In genomic region chr7:36747969-36748574, GRCh38 we compare ENCODE assay signal across 16 cellular contexts. TPM values are rescaled to one million over a fixed set of nuclear protein-coding genes. Genes with fewer than 3 reads are reported as not detected.
DNase-seq lines count a peak whose midpoint lies in the region; ATAC-seq, FAIRE-seq and TF ChIP-seq lines count a peak whose summit lies in the region.
"Had no signal": no experiment of that assay in that cellular context is flagged by ENCODE, and none has a peak within 500 bp of the region (broad histone marks: within the 10 kb centered on the region; RNA-seq: fewer than 3 reads in every experiment).

No MANE protein-coding gene starts in this region.

- H3K9me3 ChIP-seq in liver (ENCODE audit: control insufficient read depth in 4 of 4, low read length in 3 of 4) (no peaks in the 10 kb centered on the region), HepG2 (ENCODE audit: low read length) (no peaks in the 10 kb centered on the region), GM12878 (replicated peaks; ENCODE audit: control insufficient read depth, insufficient read depth, low read length) (peaks cover 3% of the 10 kb centered on the region; the same call in 1 of the 3 replicates), testis (no peaks in the 10 kb centered on the region)
- H3K9me3 ChIP-seq: colonic mucosa had no signal

- H3K9me3 Mint-ChIP-seq in stimulated activated naive CD8-positive, alpha-beta T cell treated with anti-CD3 and anti-CD28 coated beads, Interleukin-15, Interleukin-2, amounts not matched to agents 100 ng/mL and 50 ng/mL, for 24 hours, result no peaks in the 10 kb centered on the region
- H3K9me3 Mint-ChIP-seq: naive B cell had no signal

- no peak for TF ChIP-seq POLR2A in HepG2 (IDR thresholded peaks at IDR 0.05; ENCODE audit: insufficient read depth in 1 of 2, low read depth in 2 of 2, low read length in 2 of 2)
- no peak for TF ChIP-seq POLR2A in GM12878 (IDR thresholded peaks at IDR 0.05; ENCODE audit: low read depth, low read length)
- TF ChIP-seq POLR2A in testis (IDR thresholded peaks at IDR 0.05), result no peak

- H4K20me1 ChIP-seq in HepG2 (ENCODE audit: insufficient read depth, low read length), result no peaks in the 10 kb centered on the region
- H4K20me1 ChIP-seq in GM12878 (ENCODE audit: control insufficient read depth, insufficient read depth), result no peaks in the 10 kb centered on the region

- peak overlapping the region; percentile 35 for H3K4me3 Mint-ChIP-seq in stimulated activated naive CD8-positive, alpha-beta T cell treated with anti-CD3 and anti-CD28 coated beads, Interleukin-15, Interleukin-2, amounts not matched to agents 100 ng/mL and 50 ng/mL, for 24 hours

- TF ChIP-seq EP300 in HepG2 (IDR thresholded peaks at IDR 0.05; ENCODE audit: low read depth in 2 of 2, low read length in 2 of 2) (no peak), HepG2 (CRISPR knock-in tag; IDR thresholded peaks at IDR 0.05; ENCODE audit: borderline replicate concordance) (no peak), GM12878 (IDR thresholded peaks at IDR 0.05; ENCODE audit: borderline replicate concordance in 1 of 2, control insufficient read depth in 1 of 2, low read depth in 2 of 2, low read length in 2 of 2) (no peak)

- intact Hi-C loops in HepG2 (cut with micrococcal nuclease; ENCODE audit: unreplicated experiment), result no loop called here
- intact Hi-C loops in GM12878 (cut with micrococcal nuclease; ENCODE audit: unreplicated experiment), result no loop called here
- intact Hi-C loops in testis (cut with DNase I; ENCODE audit: low total_unique reads), result no loop called here

- H3K27ac ChIP-seq in liver (ENCODE audit: low read depth in 1 of 2, low read length in 2 of 2) (peak overlapping the region; percentile 64 to 77), HepG2 (ENCODE audit: extremely low read length, insufficient read depth, low read length) (no peak overlapping the region), GM12878 (ENCODE audit: control insufficient read depth, insufficient read depth) (no peak overlapping the region), testis (no peak overlapping the region)
- H3K27ac ChIP-seq: colonic mucosa had no signal

- peak overlapping the region; percentile 85 for H3K27ac Mint-ChIP-seq in stimulated activated naive CD8-positive, alpha-beta T cell treated with anti-CD3 and anti-CD28 coated beads, Interleukin-15, Interleukin-2, amounts not matched to agents 100 ng/mL and 50 ng/mL, for 24 hours

- SMC1A ChIA-PET in GM12878 (lab: Charles Lee; ENCODE audit: uncharacterized antibody, unreplicated experiment), result interaction anchor here (0.7 to 1.3 kb wide), 5 partner anchors 12 to 30 kb away, joined by 3 to 9 read pairs (median 3); no protein-coding TSS in a partner anchor

- peaks cover 42% of the 10 kb centered on the region for H3K4me1 Mint-ChIP-seq in stimulated activated naive CD8-positive, alpha-beta T cell treated with anti-CD3 and anti-CD28 coated beads, Interleukin-15, Interleukin-2, amounts not matched to agents 100 ng/mL and 50 ng/mL, for 24 hours (ENCODE audit: low read depth)

- in situ Hi-C loops in HepG2 (cut with HindIII; ENCODE audit: extremely low pct_ligation_motif_present, low pct_unique_long_range_greater_than_20kb), result no loop called here
- in situ Hi-C loops in GM12878 (cut with MboI), result no loop called here

- no peak for TF ChIP-seq RAD21 in liver (IDR thresholded peaks at IDR 0.05)
- no peak for TF ChIP-seq RAD21 in HepG2 (CRISPR knock-in tag; IDR thresholded peaks at IDR 0.05)
- TF ChIP-seq RAD21 in GM12878 (IDR thresholded peaks at IDR 0.05; ENCODE audit: insufficient read depth, low read depth, low read length), result no peak

- WGBS in liver, result 80% methylated on average over 8 of the region's 8 CpGs
- WGBS in HepG2 (ENCODE audit: low lambda C conversion rate), result 59% methylated on average over 8 of the region's 8 CpGs
- WGBS in GM12878 (ENCODE audit: insufficient coverage, insufficient replicate concordance, low lambda C conversion rate, missing lambda C conversion rate), result 9% methylated on average over 8 of the region's 8 CpGs
- 87 to 90% methylated on average over 8 of the region's 8 CpGs for WGBS in testis, 2 donors

- RAD21 ChIA-PET in GM12878 (lab: Charles Lee; ENCODE audit: unreplicated experiment), result interaction anchor here (0.6 to 1.5 kb wide), 4 partner anchors 8 to 434 kb away, joined by 3 to 4 read pairs (median 3); no protein-coding TSS in a partner anchor

- DNase-seq in HepG2 (ENCODE audit: low spot score) (no peak), GM12878 (ENCODE audit: low read depth, low spot score) (no peak), putamen (ENCODE audit: low spot score) (no peak), SK-N-DZ (ENCODE audit: low spot score) (no peak), testis (no peak)
- DNase-seq: colonic mucosa, GDM1, Kasumi-1, naive B cell, NCI-H345, small intestine had no signal

- FAIRE-seq in HepG2 (lab: Jason Lieb, UNC), result no peak
- no peak for FAIRE-seq in GM12878 (lab: Jason Lieb, UNC)
- FAIRE-seq: small intestine had no signal

- H3K4me2 ChIP-seq in HepG2 (ENCODE audit: low read depth, low read length) (no peak overlapping the region), GM12878 (ENCODE audit: control insufficient read depth, insufficient read depth) (0 out of 2 replicates have a peak overlapping the region, but pooled peaks have one; percentile 11)

- no TSS peak for BruUV-seq in HepG2 (replicated peaks; lab: Mats Ljungman, UMichigan)
- BruUV-seq in GM12878 (replicated peaks; lab: Mats Ljungman, UMichigan), result no TSS peak

- H3K4me1 ChIP-seq in liver (ENCODE audit: control insufficient read depth in 4 of 4, insufficient read depth in 4 of 4, low read length in 3 of 4) (peaks cover 11 to 26% (median 20%) of the 10 kb centered on the region in 4 donors), HepG2 (ENCODE audit: insufficient read depth, low read length) (peaks cover 19% of the 10 kb centered on the region), GM12878 (ENCODE audit: control insufficient read depth, insufficient read depth, low read length) (peaks cover 5% of the 10 kb centered on the region), testis (peaks cover 5% of the 10 kb centered on the region)
- H3K4me1 ChIP-seq: colonic mucosa had no signal

- H3K27me3 Mint-ChIP-seq in stimulated activated naive CD8-positive, alpha-beta T cell treated with anti-CD3 and anti-CD28 coated beads, Interleukin-15, Interleukin-2, amounts not matched to agents 100 ng/mL and 50 ng/mL, for 24 hours, result peaks cover 2% of the 10 kb centered on the region

- H3K36me3 ChIP-seq in liver (ENCODE audit: control insufficient read depth in 4 of 4, insufficient read depth in 3 of 4, low read depth in 1 of 4, low read length in 3 of 4) (no peaks in the 10 kb centered on the region), HepG2 (replicated peaks in 1 of 2; ENCODE audit: control insufficient read depth in 1 of 2, insufficient read depth in 2 of 2, low read length in 2 of 2) (no peaks in the 10 kb centered on the region), GM12878 (ENCODE audit: control insufficient read depth in 2 of 2, insufficient read depth in 2 of 2, low read length in 1 of 2) (no peaks in the 10 kb centered on the region), testis (ENCODE audit: low read depth, missing control alignments) (no peaks in the 10 kb centered on the region)
- H3K36me3 ChIP-seq: colonic mucosa had no signal

- ATAC-seq in HepG2, result no peak
- ATAC-seq in HG03354 (IDR thresholded peaks at IDR 0.05; ENCODE audit: poor library complexity, severe bottlenecking, unreplicated experiment), result peak; percentile 50
- ATAC-seq in GM12878, result peak; percentile 88

- H3K9ac ChIP-seq in liver (ENCODE audit: low read depth in 1 of 2, low read length in 2 of 2), result no peak overlapping the region
- no peak overlapping the region for H3K9ac ChIP-seq in HepG2 (ENCODE audit: insufficient read depth, low read depth, low read length)
- no peak overlapping the region for H3K9ac ChIP-seq in GM12878 (ENCODE audit: control insufficient read depth, insufficient read depth, low read length)

- CTCF ChIA-PET in HepG2 (lab: Yijun Ruan, JAX; ENCODE audit: low intra/inter-chr PET ratio, low total read pairs) (no interaction called here), GM12878 (lab: Yijun Ruan, JAX) (interaction anchor here (1.1 to 1.8 kb wide), 3 partner anchors 8 to 212 kb away, joined by 3 to 5 read pairs (median 3); no protein-coding TSS in a partner anchor)

- no peaks in the 10 kb centered on the region for H3K36me3 Mint-ChIP-seq in stimulated activated naive CD8-positive, alpha-beta T cell treated with anti-CD3 and anti-CD28 coated beads, Interleukin-15, Interleukin-2, amounts not matched to agents 100 ng/mL and 50 ng/mL, for 24 hours (ENCODE audit: low read depth)

- H2AFZ ChIP-seq in HepG2 (ENCODE audit: low read length) (no peak overlapping the region), GM12878 (ENCODE audit: control insufficient read depth, low read depth, low read length) (no peak overlapping the region)

- H3K4me3 ChIP-seq in liver (ENCODE audit: low read depth in 1 of 3, low read length in 3 of 3) (peak overlapping the region in 1 of 3 donors; percentile 11), HepG2 (replicated peaks in 1 of 3; ENCODE audit: insufficient read depth in 1 of 3, low read depth in 2 of 3, low read length in 3 of 3) (no peak overlapping the region), GM12878 (no peak overlapping the region), testis (no peak overlapping the region)
- H3K4me3 ChIP-seq: colonic mucosa had no signal

- no peaks in the 10 kb centered on the region for H3K79me2 ChIP-seq in HepG2 (ENCODE audit: insufficient read depth, low read length)
- H3K79me2 ChIP-seq in GM12878 (ENCODE audit: control insufficient read depth, insufficient read depth, low read length), result no peaks in the 10 kb centered on the region

- TF ChIP-seq CTCF in liver (IDR thresholded peaks at IDR 0.05; ENCODE audit: low read depth, low read length, missing input control) (no peak), HepG2 (CRISPR knock-in tag; IDR thresholded peaks at IDR 0.05) (no peak), GM12878 (IDR thresholded peaks at IDR 0.05 in 2 of 3, conservative IDR thresholded peaks at IDR 0.05 in 1 of 3; ENCODE audit: control insufficient read depth in 2 of 3, extremely low read depth in 1 of 3, insufficient read depth in 1 of 3, low read depth in 3 of 3, low read length in 3 of 3) (no peak), testis (IDR thresholded peaks at IDR 0.05) (no peak)

- H3K27me3 ChIP-seq in liver (ENCODE audit: control insufficient read depth in 4 of 4, insufficient read depth in 4 of 4, low read length in 3 of 4) (no peaks in the 10 kb centered on the region), HepG2 (ENCODE audit: control insufficient read depth in 1 of 2, insufficient read depth in 2 of 2, low read length in 2 of 2) (peaks cover 0 to 6% of the 10 kb centered on the region in 2 experiments; a peak in 1 of 5 replicates), GM12878 (replicated peaks in 1 of 2; ENCODE audit: control insufficient read depth in 2 of 2, insufficient read depth in 2 of 2, low read length in 1 of 2) (no peaks in the 10 kb centered on the region), testis (no peaks in the 10 kb centered on the region)
- H3K27me3 ChIP-seq: colonic mucosa had no signal

- POLR2A ChIA-PET in HepG2 (lab: Yijun Ruan, JAX), result no interaction called here
- POLR2A ChIA-PET in GM12878 (lab: Charles Lee), result no interaction called here

RNA-seq across cellular contexts. Expression of gene AOAH, which starts 23.8 kb away (rescaled TPM):
- total RNA-seq in liver, result 10 to 100 TPM in 1 of 2 donors, 1 to 10 TPM in 1; 7.2 to 26.7 TPM
- polyA plus RNA-seq in liver, result 1 to 10 TPM; 2.4 to 4.4 TPM
- not detected in 2 replicates for total RNA-seq in HepG2 (2016; rRNA removed; fragmentation: Illumina TruSeq; extraction: Trizol)
- not detected in 2 replicates for total RNA-seq in HepG2 (2016; cell fraction: cytosol; rRNA removed; fragmentation: Illumina TruSeq; extraction: Trizol; ENCODE audit: low read depth)
- not detected in 2 replicates for total RNA-seq in HepG2 (2016; cell fraction: insoluble cytoplasmic fraction; rRNA removed; fragmentation: Illumina TruSeq; extraction: Trizol)
- not detected in 2 replicates for total RNA-seq in HepG2 (2016; cell fraction: membrane; rRNA removed; fragmentation: Illumina TruSeq; extraction: Trizol)
- not detected in 2 replicates for total RNA-seq in HepG2 (2016; cell fraction: nucleus; rRNA removed; fragmentation: Illumina TruSeq; extraction: Trizol)
- not detected in 2 replicates for polyA plus RNA-seq in HepG2 (2011; rRNA removed)
- not detected in 2 replicates for polyA plus RNA-seq in HepG2 (2011; cell fraction: cytosol; rRNA removed)
- not detected in 2 replicates for polyA plus RNA-seq in HepG2 (2011; cell fraction: nucleus; rRNA removed)
- polyA plus RNA-seq in HepG2 (2012), result not detected in 2 replicates
- polyA plus RNA-seq in HepG2 (2016; cell fraction: cytosol; fragmentation: Illumina TruSeq; extraction: Trizol; ENCODE audit: low read depth), result not detected in 2 replicates
- not detected in 2 replicates for polyA plus RNA-seq in HepG2 (2016; cell fraction: insoluble cytoplasmic fraction; fragmentation: Illumina TruSeq; extraction: Trizol; ENCODE audit: low read depth)
- polyA plus RNA-seq in HepG2 (2016; cell fraction: membrane; fragmentation: Illumina TruSeq; extraction: Trizol; ENCODE audit: low read depth), result not detected in 2 replicates
- polyA plus RNA-seq in HepG2 (2016; cell fraction: nucleus; fragmentation: Illumina TruSeq; extraction: Trizol; ENCODE audit: insufficient read depth, low read depth), result not detected in 2 replicates
- polyA minus RNA-seq in HepG2 (2011; rRNA and poly(A)+ RNA removed; ENCODE audit: low replicate concordance), result not detected in 2 replicates
- not detected in 2 replicates for polyA minus RNA-seq in HepG2 (2011; cell fraction: cytosol; rRNA and poly(A)+ RNA removed)
- not detected in 2 replicates for polyA minus RNA-seq in HepG2 (2011; cell fraction: nucleus; rRNA and poly(A)+ RNA removed)
- total RNA-seq in GM12878 (2013; cell fraction: nucleolus; rRNA removed), result 7.9 and 11.0 TPM in 2 replicates
- total RNA-seq in GM12878 (2014; rRNA removed), result 1.1 and 1.9 TPM in 2 replicates
- 2.7 and 2.9 TPM in 2 replicates for total RNA-seq in GM12878 (2014; rRNA removed; fragmentation: Illumina TruSeq; extraction: Trizol)
- total RNA-seq in GM12878 (2021), result 1.3 and 1.6 TPM in 2 replicates
- polyA plus RNA-seq in GM12878 (2011; ENCODE audit: low read depth), result 0.26 TPM
- 0.37 and 1.0 TPM in 2 replicates for polyA plus RNA-seq in GM12878 (2011; rRNA removed)
- 0.15 and 0.24 TPM in 2 replicates for polyA plus RNA-seq in GM12878 (2011; cell fraction: cytosol; rRNA removed)
- polyA plus RNA-seq in GM12878 (2011; cell fraction: nucleus; rRNA removed), result 0.76 and 0.99 TPM in 2 replicates
- 0.14 TPM in 2 replicates for polyA plus RNA-seq in GM12878 (2012)
- 0.90 and 1.7 TPM in 2 replicates for polyA plus RNA-seq in GM12878 (2014; fragmentation: Illumina TruSeq; extraction: Trizol)
- 1 to 10 TPM; 2.2 to 2.8 TPM for polyA plus RNA-seq in GM12878 (2014; fragmentation: Nextera tagmentation; extraction: Ambion mirVana)
- 0.49 and 2.0 TPM in 2 replicates for polyA plus RNA-seq in GM12878 (2014; rRNA removed)
- under 1 TPM; 0.32 to 0.70 TPM for polyA plus RNA-seq in GM12878 (2016; fragmentation: Nextera tagmentation; extraction: Ambion mirVana)
- 0.37 and 0.41 TPM in 2 replicates for polyA minus RNA-seq in GM12878 (2011; rRNA and poly(A)+ RNA removed)
- polyA minus RNA-seq in GM12878 (2011; cell fraction: cytosol; rRNA and poly(A)+ RNA removed), result not detected in 2 replicates
- polyA minus RNA-seq in GM12878 (2011; cell fraction: nucleus; rRNA and poly(A)+ RNA removed), result 0.48 and 1.1 TPM in 2 replicates
- polyA plus RNA-seq in SK-N-DZ (2014; cell fraction: cytosol; rRNA removed), result 0.06 and 0.43 TPM in 2 replicates
- 0.23 and 0.56 TPM in 2 replicates for polyA plus RNA-seq in SK-N-DZ (2014; cell fraction: nucleus; rRNA removed)
- total RNA-seq in testis, result 1 to 10 TPM; 1.7 to 4.6 TPM
- 3.8 TPM for polyA plus RNA-seq in testis (ENCODE audit: insufficient read depth, low read depth, low replicate concordance)
- total RNA-seq: fibroblast of villous mesenchyme, RPMI7951 had no signal

Comparison
In these comparisons a context has a peak if more than half of its experiments do, and no peak if none do; other contexts are left out.
1. H3K27ac ChIP-seq: peak in liver (2 of 2); none in HepG2 (single experiment), GM12878 (single experiment) and testis (0 of 2).